In genomic region chr15:40906101-40906946, GRCh38 we compare ENCODE assay signal across 8 cellular contexts. TPM values are rescaled to one million over a fixed set of nuclear protein-coding genes. Genes with fewer than 3 reads are reported as not detected.
DNase-seq lines count a peak whose midpoint lies in the region; ATAC-seq, FAIRE-seq and TF ChIP-seq lines count a peak whose summit lies in the region.

No MANE protein-coding gene starts in this region.

- peak; percentile 25; the same call in 1 of the 2 replicates for TF ChIP-seq POLR2A in H54 (IDR thresholded peaks at IDR 0.05; ENCODE audit: low read depth, low read length)

- peaks cover 38% of the 10 kb centered on the region for H3K4me1 Mint-ChIP-seq in glutamatergic neuron (ENCODE audit: low read depth, unreplicated experiment)

- H3K4me1 ChIP-seq in MM.1S (ENCODE audit: low read length) (peaks cover 16% of the 10 kb centered on the region), pancreas (peaks cover 6 to 19% (median 11%) of the 10 kb centered on the region in 3 donors), thymus (ENCODE audit: control insufficient read depth, insufficient read depth, low read length) (peaks cover 23% of the 10 kb centered on the region)

- H4K20me1 ChIP-seq in MM.1S (ENCODE audit: insufficient read depth, low read length) = no peaks in the 10 kb centered on the region

- peaks cover 5% of the 10 kb centered on the region for H3K27me3 Mint-ChIP-seq in glutamatergic neuron (ENCODE audit: unreplicated experiment)

- peak overlapping the region; percentile 67 for H3K9ac ChIP-seq in MM.1S (ENCODE audit: low read length)

- no peaks in the 10 kb centered on the region for H3K36me3 Mint-ChIP-seq in activated naive CD4-positive, alpha-beta T cell treated with anti-CD3 and anti-CD28 coated beads, Interleukin-2, amount 50 U/mL, for 72 hours
- no peaks in the 10 kb centered on the region for H3K36me3 Mint-ChIP-seq in glutamatergic neuron (ENCODE audit: unreplicated experiment)

- H3K27ac ChIP-seq in MM.1S (ENCODE audit: low read length) (peak overlapping the region; percentile 85), pancreas (peak overlapping the region; percentile 84 to 93 (median 90)), thymus (ENCODE audit: low read depth) (peak overlapping the region; percentile 66)

- H3K36me3 ChIP-seq in MM.1S (replicated peaks; ENCODE audit: insufficient read depth, low read length) (no peaks in the 10 kb centered on the region), pancreas (peaks cover 0 to 11% (median 8%) of the 10 kb centered on the region in 3 donors), thymus (ENCODE audit: control insufficient read depth, insufficient read depth) (peaks cover 14% of the 10 kb centered on the region)

- ATAC-seq in activated naive CD4-positive, alpha-beta T cell treated with anti-CD3 and anti-CD28 coated beads, Interleukin-2, amount 50 U/mL, for 72 hours = peak; percentile 83 to 86
- ATAC-seq in pancreas = peak; percentile 87 to 90 (median 88)

- TF ChIP-seq CTCF in MM.1S (IDR thresholded peaks at IDR 0.05; ENCODE audit: low read length) (peak; percentile 80), glutamatergic neuron (IDR thresholded peaks at IDR 0.05; ENCODE audit: partially characterized antibody, unreplicated experiment) (peak; percentile 96), pancreas (IDR thresholded peaks at IDR 0.05) (peak; percentile 80 to 88 (median 86))

- FAIRE-seq in H54 (lab: Jason Lieb, UNC) (peak; percentile 83), pancreas (lab: Jason Lieb, UNC) (no peak)

- peak overlapping the region; percentile 49 for H3K4me3 Mint-ChIP-seq in glutamatergic neuron (ENCODE audit: unreplicated experiment)

- H3K4me2 ChIP-seq in MM.1S (ENCODE audit: low read depth, low read length) = peak overlapping the region; percentile 100

- no peaks in the 10 kb centered on the region for H3K27me3 ChIP-seq in MM.1S (replicated peaks; ENCODE audit: insufficient read depth, low read length)
- H3K27me3 ChIP-seq in pancreas = no peaks in the 10 kb centered on the region
- H3K27me3 ChIP-seq in thymus (ENCODE audit: control insufficient read depth, insufficient read depth) = no peaks in the 10 kb centered on the region

- H3K9me3 Mint-ChIP-seq in activated naive CD4-positive, alpha-beta T cell treated with anti-CD3 and anti-CD28 coated beads, Interleukin-2, amount 50 U/mL, for 72 hours = no peaks in the 10 kb centered on the region
- peaks cover 7% of the 10 kb centered on the region for H3K9me3 Mint-ChIP-seq in glutamatergic neuron (ENCODE audit: unreplicated experiment)

- H3K9me3 ChIP-seq in MM.1S (replicated peaks; ENCODE audit: insufficient read depth, low read length) (no peaks in the 10 kb centered on the region), pancreas (no peaks in the 10 kb centered on the region), thymus (ENCODE audit: control insufficient read depth) (no peaks in the 10 kb centered on the region)

- intact Hi-C loops in pancreas (cut with DNase I) = loop anchor here in 2 of 3 donors (5.0 to 10.0 kb wide), 3 partner anchors 108 to 418 kb away; no protein-coding TSS in a partner anchor

- WGBS in pancreas, 2 donors = 1 to 2% methylated on average over 18 to 35 of the region's 35 CpGs
- 6% methylated on average over 35 of the region's 35 CpGs for WGBS in thymus

- peak; percentile 59 for DNase-seq in DMS79 (lab: John Stamatoyannopoulos, UW)
- DNase-seq in H54 (ENCODE audit: insufficient read length, low spot score) = peak; percentile 93
- peak; percentile 88 for DNase-seq in MM.1S
- peak; percentile 74 for DNase-seq in SK-N-DZ (ENCODE audit: low spot score)
- peak; percentile 82 to 90 for DNase-seq in activated naive CD4-positive, alpha-beta T cell treated with anti-CD3 and anti-CD28 coated beads, Interleukin-2, amount 50 U/mL, for 72 hours (ENCODE audit: low spot score in 2 of 2)
- DNase-seq in glutamatergic neuron = peak; percentile 95
- peak; percentile 92 to 97 (median 94) for DNase-seq in pancreas

- peaks cover 18% of the 10 kb centered on the region for H3F3A ChIP-seq in MM.1S (ENCODE audit: insufficient read depth, low read length)

- H3K79me2 ChIP-seq in MM.1S (ENCODE audit: low read length) = no peaks in the 10 kb centered on the region

- H3K4me3 ChIP-seq in MM.1S (ENCODE audit: low read length) (peak overlapping the region; percentile 76), pancreas (peak overlapping the region in 3 of 4 donors; percentile 16 to 52 (median 40)), thymus (ENCODE audit: low read length) (peak overlapping the region; percentile 55)

- no peaks in the 10 kb centered on the region for H3K9me2 ChIP-seq in MM.1S (replicated peaks; ENCODE audit: insufficient read depth, low read length)

- H3K27ac Mint-ChIP-seq in activated naive CD4-positive, alpha-beta T cell treated with anti-CD3 and anti-CD28 coated beads, Interleukin-2, amount 50 U/mL, for 72 hours = peak overlapping the region in 1 of 2 donors; percentile 84
- peak overlapping the region; percentile 85 for H3K27ac Mint-ChIP-seq in glutamatergic neuron (ENCODE audit: unreplicated experiment)

- H2AFZ ChIP-seq in MM.1S (ENCODE audit: low read length) = peak overlapping the region; percentile 98

RNA-seq across cellular contexts. Expression of gene VPS18, which starts 12.1 kb away (rescaled TPM):
- 15.3 and 18.0 TPM in 2 replicates for polyA plus RNA-seq in SK-N-DZ (2014; cell fraction: cytosol; rRNA removed)
- polyA plus RNA-seq in SK-N-DZ (2014; cell fraction: nucleus; rRNA removed) = 7.2 and 8.3 TPM in 2 replicates
- total RNA-seq in activated naive CD4-positive, alpha-beta T cell treated with anti-CD3 and anti-CD28 coated beads, Interleukin-2, amount 50 U/mL, for 72 hours = 1 to 10 TPM; 7.2 to 8.4 TPM
- total RNA-seq in glutamatergic neuron (ENCODE audit: unreplicated experiment) (33.5 TPM), pancreas (10 to 100 TPM in 1 of 6 donors, 1 to 10 TPM in 5; 4.4 to 12.5 (median 6.5) TPM)
- polyA plus RNA-seq in pancreas (1 to 10 TPM; 6.8 to 9.4 TPM), thymus (10.3 TPM)

RNA-seq across cellular contexts. Expression of gene DLL4, which starts 22.8 kb away (rescaled TPM):
- 1.4 and 1.5 TPM in 2 replicates for polyA plus RNA-seq in SK-N-DZ (2014; cell fraction: cytosol; rRNA removed)
- polyA plus RNA-seq in SK-N-DZ (2014; cell fraction: nucleus; rRNA removed) = 0.93 and 1.6 TPM in 2 replicates
- under 1 TPM in 1 of 2 donors, not detected in 1; 0.16 TPM for total RNA-seq in activated naive CD4-positive, alpha-beta T cell treated with anti-CD3 and anti-CD28 coated beads, Interleukin-2, amount 50 U/mL, for 72 hours
- total RNA-seq in glutamatergic neuron (ENCODE audit: unreplicated experiment) (12.5 TPM), pancreas (1 to 10 TPM; 1.3 to 4.5 (median 1.9) TPM)
- polyA plus RNA-seq in pancreas (1 to 10 TPM; 2.6 to 4.8 TPM), thymus (5.9 TPM)

RNA-seq across cellular contexts. Expression of gene RHOV, which starts 32.3 kb away (rescaled TPM):
- 0.29 and 1.1 TPM in 2 replicates for polyA plus RNA-seq in SK-N-DZ (2014; cell fraction: cytosol; rRNA removed)
- 0.10 and 0.52 TPM in 2 replicates for polyA plus RNA-seq in SK-N-DZ (2014; cell fraction: nucleus; rRNA removed)
- total RNA-seq in activated naive CD4-positive, alpha-beta T cell treated with anti-CD3 and anti-CD28 coated beads, Interleukin-2, amount 50 U/mL, for 72 hours = under 1 TPM in 1 of 2 donors, not detected in 1; 0.72 TPM
- total RNA-seq in glutamatergic neuron (ENCODE audit: unreplicated experiment) (1.8 TPM), pancreas (10 to 100 TPM in 4 of 6 donors, 1 to 10 TPM in 2; 3.5 to 19.8 (median 10.9) TPM)
- polyA plus RNA-seq in pancreas (10 to 100 TPM in 1 of 2 donors, 1 to 10 TPM in 1; 8.1 to 11.9 TPM), thymus (15.3 TPM)

RNA-seq across cellular contexts. Expression of gene CHAC1, which starts 46.9 kb away (rescaled TPM):
- 8.0 and 8.1 TPM in 2 replicates for polyA plus RNA-seq in SK-N-DZ (2014; cell fraction: cytosol; rRNA removed)
- polyA plus RNA-seq in SK-N-DZ (2014; cell fraction: nucleus; rRNA removed) = 6.2 and 7.3 TPM in 2 replicates
- 10 to 100 TPM; 12.9 to 16.3 TPM for total RNA-seq in activated naive CD4-positive, alpha-beta T cell treated with anti-CD3 and anti-CD28 coated beads, Interleukin-2, amount 50 U/mL, for 72 hours
- total RNA-seq in glutamatergic neuron (ENCODE audit: unreplicated experiment) = 45.6 TPM
- total RNA-seq in pancreas = 10 to 100 TPM in 1 of 6 donors, 1 to 10 TPM in 4, under 1 TPM in 1; 0.40 to 90.5 (median 2.2) TPM
- polyA plus RNA-seq in pancreas = 1 to 10 TPM; 2.5 to 6.1 TPM
- 1.9 TPM for polyA plus RNA-seq in thymus

Comparison
In these comparisons a context has a peak if more than half of its experiments do, and no peak if none do; other contexts are left out.
1. Peak in every context shown above with its lines: DNase-seq, ATAC-seq, H3K4me3 ChIP-seq and H3K27ac ChIP-seq.